2 cellular contexts compared by ENCODE assay signal in genomic region chr3:119147494-119147893, GRCh38.
TF ChIP-seq lines count a peak whose summit lies in the region.

No MANE protein-coding gene starts in this region.

TF ChIP-seq in A549, 52 proteins besides CTCF, POLR2A, EP300 and RAD21:
- TF ChIP-seq ZSCAN20 (CRISPR knock-in tag; IDR thresholded peaks at IDR 0.05) (no peak), NPAS2 (CRISPR knock-in tag; IDR thresholded peaks at IDR 0.05; ENCODE audit: borderline replicate concordance) (no peak), CBX2 (IDR thresholded peaks at IDR 0.05; ENCODE audit: borderline replicate concordance, low read depth) (no peak), POLR2AphosphoS2 (conservative IDR thresholded peaks at IDR 0.05; ENCODE audit: low read length) (no peak), MAX (IDR thresholded peaks at IDR 0.05) (no peak), TFCP2L1 (CRISPR knock-in tag; IDR thresholded peaks at IDR 0.05) (no peak), REST (IDR thresholded peaks at IDR 0.05) (no peak), BHLHE40 (IDR thresholded peaks at IDR 0.05; ENCODE audit: low read depth, low read length) (no peak), SMC3 (IDR thresholded peaks at IDR 0.05) (no peak), CBX8 (IDR thresholded peaks at IDR 0.05) (no peak), RARB (CRISPR knock-in tag; IDR thresholded peaks at IDR 0.05) (no peak), ZFP36 (IDR thresholded peaks at IDR 0.05; ENCODE audit: borderline replicate concordance, partially characterized antibody) (no peak), EHF (CRISPR knock-in tag; IDR thresholded peaks at IDR 0.05) (no peak), RNF2 (IDR thresholded peaks at IDR 0.05; ENCODE audit: borderline replicate concordance, low read depth) (no peak)

TF ChIP-seq in IMR-90, 13 proteins besides CTCF, POLR2A, EP300 and RAD21:
- no peak for TF ChIP-seq USF2 (IDR thresholded peaks at IDR 0.05; ENCODE audit: low read depth, low read length)
- TF ChIP-seq NFE2L2 (IDR thresholded peaks at IDR 0.05; ENCODE audit: low read depth, low read length), result no peak
- no peak for TF ChIP-seq MAZ (IDR thresholded peaks at IDR 0.05; ENCODE audit: borderline replicate concordance, low read depth, low read length)
- no peak for TF ChIP-seq SMC3 (IDR thresholded peaks at IDR 0.05; ENCODE audit: low read depth, low read length)
- no peak for TF ChIP-seq BHLHE40 (IDR thresholded peaks at IDR 0.05; ENCODE audit: low read depth, low read length)
- TF ChIP-seq CHD1 (IDR thresholded peaks at IDR 0.05; ENCODE audit: low read depth, low read length), result no peak
- TF ChIP-seq FOS (IDR thresholded peaks at IDR 0.05; ENCODE audit: low read depth, low read length), result no peak
